Comparison of ENCODE assay signal across 26 cellular contexts in genomic region chr12:92129609-92130008, GRCh38. TPM values are rescaled to one million over a fixed set of nuclear protein-coding genes. Genes with fewer than 3 reads are reported as not detected.
DNase-seq lines count a peak whose midpoint lies in the region; ATAC-seq and TF ChIP-seq lines count a peak whose summit lies in the region.
"Had no signal": no experiment of that assay in that cellular context is flagged by ENCODE, and none has a peak within 500 bp of the region (broad histone marks: within the 10 kb centered on the region; RNA-seq: fewer than 3 reads in every experiment).

No MANE protein-coding gene starts in this region.

- ATAC-seq in activated T-cell treated with anti-CD3 and anti-CD28 coated beads, Interleukin-2, amount 50 U/mL, for 4 hours: no peak
- no peak for ATAC-seq in CD8-positive, alpha-beta T cell
- no peak for ATAC-seq in activated naive CD4-positive, alpha-beta T cell treated with anti-CD3 and anti-CD28 coated beads, Interleukin-2, amount 50 U/mL, for 72 hours
- no peak for ATAC-seq in naive thymus-derived CD8-positive, alpha-beta T cell
- no peak for ATAC-seq in GM19035 (IDR thresholded peaks at IDR 0.05; ENCODE audit: unreplicated experiment)
- ATAC-seq: gastroesophageal sphincter had no signal

- H3K27ac Mint-ChIP-seq in CD8-positive, alpha-beta T cell: peak overlapping the region; percentile 85
- H3K27ac Mint-ChIP-seq in activated naive CD4-positive, alpha-beta T cell treated with anti-CD3 and anti-CD28 coated beads, Interleukin-2, amount 50 U/mL, for 72 hours: peak overlapping the region; percentile 81 to 86
- H3K27ac Mint-ChIP-seq in naive thymus-derived CD8-positive, alpha-beta T cell: peak overlapping the region; percentile 89 to 100 (median 94)
- H3K27ac Mint-ChIP-seq: activated T-helper 1 cell treated with anti-CD3 and anti-CD28 coated beads, Interleukin-12 subunit alpha, Interleukin-12 subunit beta, Interleukin-2, Interleukin-4 antibody, amounts not matched to agents 30 ng/mL and 10 ng/mL and 1 ng/mL, durations not matched to agents 14 hours and 24 hours and 36 hours had no signal

- no peaks in the 10 kb centered on the region for H3K36me3 ChIP-seq in CD8-positive, alpha-beta T cell (ENCODE audit: insufficient read depth, low read length)
- H3K36me3 ChIP-seq: breast epithelium, tibial artery, WERI-Rb-1 had no signal

- TF ChIP-seq CTCF in CD8-positive, alpha-beta T cell (IDR thresholded peaks at IDR 0.05): no peak

- DNase-seq in activated T-cell treated with anti-CD3 and anti-CD28 coated beads, Interleukin-2, amount 50 U/mL, for 4 hours: no peak
- DNase-seq in activated T-cell treated with anti-CD3 and anti-CD28 coated beads, Interleukin-2, amount 50 U/mL, for 1 hour: no peak
- DNase-seq in CD8-positive, alpha-beta T cell: no peak
- DNase-seq in activated naive CD4-positive, alpha-beta T cell treated with anti-CD3 and anti-CD28 coated beads, Interleukin-2, amount 50 U/mL, for 72 hours (ENCODE audit: low spot score in 2 of 2): no peak
- DNase-seq in naive thymus-derived CD8-positive, alpha-beta T cell: no peak
- no peak for DNase-seq in NCI-H1694 (lab: John Stamatoyannopoulos, UW)
- no peak for DNase-seq in CD1c-positive myeloid dendritic cell (ENCODE audit: extremely low spot score)
- DNase-seq: amygdala; hippocampal formation; immature natural killer cell; NCI-H1092; NCI-H1930; NCI-H748 treated with DMSO at 0.1 percent for 48 hours; retina; RPMI8226; stimulated activated CD4-positive, alpha-beta T cell treated with anti-CD3 and anti-CD28 coated beads, Interleukin-4, amount 100 ng/mL, for 1 hour; stimulated activated naive CD4-positive, alpha-beta T cell treated with Interleukin-2 at 50 U/mL for 16 hours; T-helper 9 cell; tibial artery; WERI-Rb-1 had no signal

- H3K9me3 Mint-ChIP-seq in activated T-cell treated with anti-CD3 and anti-CD28 coated beads, Interleukin-2, amount 50 U/mL, for 4 hours: peaks cover 7% of the 10 kb centered on the region
- H3K9me3 Mint-ChIP-seq in CD8-positive, alpha-beta T cell: no peaks in the 10 kb centered on the region
- peaks cover 0 to 4% of the 10 kb centered on the region in 2 donors for H3K9me3 Mint-ChIP-seq in activated naive CD4-positive, alpha-beta T cell treated with anti-CD3 and anti-CD28 coated beads, Interleukin-2, amount 50 U/mL, for 72 hours
- peaks cover 0 to 3% (median 0%) of the 10 kb centered on the region in 9 donors for H3K9me3 Mint-ChIP-seq in naive thymus-derived CD8-positive, alpha-beta T cell
- H3K9me3 Mint-ChIP-seq: activated T-helper 1 cell treated with anti-CD3 and anti-CD28 coated beads, Interleukin-12 subunit alpha, Interleukin-12 subunit beta, Interleukin-2, Interleukin-4 antibody, amounts not matched to agents 30 ng/mL and 10 ng/mL and 1 ng/mL, durations not matched to agents 14 hours and 24 hours and 36 hours; immature natural killer cell had no signal

- no peaks in the 10 kb centered on the region for H3K27me3 Mint-ChIP-seq in activated T-cell treated with anti-CD3 and anti-CD28 coated beads, Interleukin-2, amount 50 U/mL, for 4 hours (ENCODE audit: low read depth)
- H3K27me3 Mint-ChIP-seq in CD8-positive, alpha-beta T cell (ENCODE audit: low read depth): no peaks in the 10 kb centered on the region
- H3K27me3 Mint-ChIP-seq in naive thymus-derived CD8-positive, alpha-beta T cell: no peaks in the 10 kb centered on the region

- H3K4me1 Mint-ChIP-seq in activated T-cell treated with anti-CD3 and anti-CD28 coated beads, Interleukin-2, amount 50 U/mL, for 4 hours (ENCODE audit: low read depth): peaks cover 81% of the 10 kb centered on the region
- H3K4me1 Mint-ChIP-seq in CD8-positive, alpha-beta T cell (ENCODE audit: low read depth): peaks cover 84% of the 10 kb centered on the region
- H3K4me1 Mint-ChIP-seq in naive thymus-derived CD8-positive, alpha-beta T cell: peaks cover 42 to 94% (median 89%) of the 10 kb centered on the region in 4 donors

- CTCF ChIA-PET in CD8-positive, alpha-beta T cell (lab: Charles Lee): no interaction called here

- H3K27me3 ChIP-seq in CD8-positive, alpha-beta T cell (ENCODE audit: insufficient read depth, low read length): no peaks in the 10 kb centered on the region
- H3K27me3 ChIP-seq: BLaER1 treated with 17β-estradiol and CSF1 and Interleukin-3, amounts not matched to agents 10 nM and 100 nM; breast epithelium; gastroesophageal sphincter; tibial artery had no signal

- no peaks in the 10 kb centered on the region for H3K9me3 ChIP-seq in CD8-positive, alpha-beta T cell (ENCODE audit: low read length)
- H3K9me3 ChIP-seq: breast epithelium, gastroesophageal sphincter, tibial artery had no signal

- H3K4me3 ChIP-seq in CD8-positive, alpha-beta T cell (ENCODE audit: low read depth, low read length): no peak overlapping the region
- H3K4me3 ChIP-seq: BLaER1 treated with 17β-estradiol and CSF1 and Interleukin-3, amounts not matched to agents 10 nM and 100 nM; breast epithelium; gastroesophageal sphincter; SK-N-MC; tibial artery had no signal

- peaks cover 92% of the 10 kb centered on the region for H3K4me1 ChIP-seq in CD8-positive, alpha-beta T cell (ENCODE audit: insufficient read depth, low read length)

- intact Hi-C loops in CD8-positive, alpha-beta T cell (cut with DNase I, micrococcal nuclease): loop anchor here (1.0 to 5.0 kb wide), 3 partner anchors 8 to 92 kb away; no protein-coding TSS in a partner anchor

- POLR2A ChIA-PET in CD8-positive, alpha-beta T cell (lab: Charles Lee): interaction anchor here (0.5 to 9.4 kb wide), 7 partner anchors 12 to 552 kb away, joined by 3 to 66 read pairs (median 4); partner anchors contain the start of gene BTG1
- POLR2A ChIA-PET in naive thymus-derived CD8-positive, alpha-beta T cell (lab: Charles Lee): interaction anchor here (0.7 to 11.7 kb wide), 10 partner anchors 8 to 590 kb away, joined by 3 to 171 read pairs (median 3); partner anchors contain the start of gene BTG1

- H3K4me3 Mint-ChIP-seq in activated T-cell treated with anti-CD3 and anti-CD28 coated beads, Interleukin-2, amount 50 U/mL, for 4 hours: peak overlapping the region; percentile 17
- H3K4me3 Mint-ChIP-seq in CD8-positive, alpha-beta T cell: peak overlapping the region; percentile 38
- H3K4me3 Mint-ChIP-seq in naive thymus-derived CD8-positive, alpha-beta T cell: peak overlapping the region; percentile 30 to 100 (median 88)
- H3K4me3 Mint-ChIP-seq: activated T-helper 1 cell treated with anti-CD3 and anti-CD28 coated beads, Interleukin-12 subunit alpha, Interleukin-12 subunit beta, Interleukin-2, Interleukin-4 antibody, amounts not matched to agents 30 ng/mL and 10 ng/mL and 1 ng/mL, durations not matched to agents 14 hours and 24 hours and 36 hours; immature natural killer cell had no signal

- no peak overlapping the region for H3K27ac ChIP-seq in CD8-positive, alpha-beta T cell (ENCODE audit: low read depth, low read length)
- H3K27ac ChIP-seq: BLaER1 treated with 17β-estradiol and CSF1 and Interleukin-3, amounts not matched to agents 10 nM and 100 nM; breast epithelium; gastroesophageal sphincter; SK-N-MC; tibial artery; WERI-Rb-1 had no signal

- peaks cover 46% of the 10 kb centered on the region for H3K36me3 Mint-ChIP-seq in activated T-cell treated with anti-CD3 and anti-CD28 coated beads, Interleukin-2, amount 50 U/mL, for 4 hours (ENCODE audit: insufficient read depth)
- H3K36me3 Mint-ChIP-seq in CD8-positive, alpha-beta T cell: peaks cover 60% of the 10 kb centered on the region
- H3K36me3 Mint-ChIP-seq in activated naive CD4-positive, alpha-beta T cell treated with anti-CD3 and anti-CD28 coated beads, Interleukin-2, amount 50 U/mL, for 72 hours: peaks cover 25 to 31% of the 10 kb centered on the region in 2 donors
- H3K36me3 Mint-ChIP-seq in naive thymus-derived CD8-positive, alpha-beta T cell: peaks cover 5 to 24% (median 6%) of the 10 kb centered on the region in 3 donors

RNA-seq across cellular contexts. Expression of gene BTG1, which starts 16.0 kb away (rescaled TPM):
- 100 to 1,000 TPM; 119 to 204 (median 130) TPM for total RNA-seq in activated T-cell treated with anti-CD3 and anti-CD28 coated beads, Interleukin-2, amount 50 U/mL, for 4 hours
- 1,000 to 10,000 TPM; 1,847 to 1,850 TPM for total RNA-seq in CD8-positive, alpha-beta T cell
- 100 to 1,000 TPM; 158 to 266 TPM for total RNA-seq in activated naive CD4-positive, alpha-beta T cell treated with anti-CD3 and anti-CD28 coated beads, Interleukin-2, amount 50 U/mL, for 72 hours
- total RNA-seq in naive thymus-derived CD8-positive, alpha-beta T cell: 100 to 1,000 TPM; 537 to 544 TPM
- 100 to 1,000 TPM; 705 to 889 (median 719) TPM for polyA plus RNA-seq in naive thymus-derived CD8-positive, alpha-beta T cell

Comparison
In these comparisons a context has a peak if more than half of its experiments do, and no peak if none do; other contexts are left out.
1. H3K4me3 Mint-ChIP-seq: peak in every context shown above with its lines; median percentile 88 in naive thymus-derived CD8-positive, alpha-beta T cell; 38 in CD8-positive, alpha-beta T cell; 17 in activated T-cell treated with anti-CD3 and anti-CD28 coated beads, Interleukin-2, amount 50 U/mL, for 4 hours.